ENCODE assay signal across 10 cellular contexts in the genomic region with DNA sequence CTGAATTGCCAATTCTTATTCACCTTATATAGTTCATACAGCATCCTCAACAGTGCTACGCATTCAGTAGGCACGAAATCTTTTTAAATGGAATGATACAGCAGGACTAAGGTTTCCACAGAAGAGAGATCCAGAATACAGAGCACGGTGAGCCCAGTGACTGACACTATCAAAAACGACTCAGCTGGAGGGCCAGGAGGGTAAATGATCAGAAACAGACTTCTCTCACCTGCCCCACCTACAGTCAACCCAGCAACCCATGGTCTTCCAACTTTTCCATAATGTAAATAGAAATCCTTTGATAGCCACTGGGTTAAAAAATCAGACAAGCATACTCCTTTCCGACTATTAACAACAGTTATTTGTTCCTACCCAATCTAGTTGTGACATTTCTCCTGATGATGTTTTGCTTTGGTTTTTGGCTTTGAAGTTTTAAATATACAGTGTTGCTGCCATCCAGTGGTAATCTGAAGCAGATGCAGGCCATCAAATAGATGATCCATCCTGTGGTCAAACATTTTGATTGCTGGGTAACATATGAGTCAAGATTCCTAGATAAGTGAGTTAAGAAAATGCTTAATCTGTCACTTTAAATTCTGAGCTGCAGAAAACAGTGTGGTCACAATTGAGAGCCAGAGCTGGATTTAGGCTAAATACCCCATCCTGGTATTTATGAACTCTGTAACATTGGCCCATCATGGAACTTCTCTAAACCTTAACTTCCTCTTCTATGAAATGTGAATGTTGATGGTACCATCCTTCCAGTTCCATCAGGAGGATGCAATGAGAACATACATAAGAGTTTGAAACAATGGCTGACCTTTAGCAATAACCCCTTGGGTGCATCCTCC. TPM values are rescaled to one million over a fixed set of nuclear protein-coding genes. Genes with fewer than 3 reads are reported as not detected.
DNase-seq lines count a peak whose midpoint lies in the region; ATAC-seq, FAIRE-seq and TF ChIP-seq lines count a peak whose summit lies in the region.
"Had no signal": no experiment of that assay in that cellular context is flagged by ENCODE, and none has a peak within 500 bp of the region (broad histone marks: within the 10 kb centered on the region; RNA-seq: fewer than 3 reads in every experiment).

No MANE protein-coding gene starts in this region.

- TF ChIP-seq CTCF in Calu3 (IDR thresholded peaks at IDR 0.05; ENCODE audit: unreplicated experiment) = peak; percentile 49
- peak; percentile 82 for TF ChIP-seq CTCF in LNCaP clone FGC (IDR thresholded peaks at IDR 0.05; ENCODE audit: control insufficient read depth, extremely low read depth, insufficient read depth)
- peak; percentile 68 for TF ChIP-seq CTCF in Panc1 (IDR thresholded peaks at IDR 0.05)
- peak; percentile 56 to 63 for TF ChIP-seq CTCF in endothelial cell of umbilical vein (IDR thresholded peaks at IDR 0.05; ENCODE audit: extremely low read depth in 1 of 2, insufficient read depth in 1 of 2, low read depth in 1 of 2, low read length in 2 of 2)
- peak; percentile 51 for TF ChIP-seq CTCF in natural killer cell (IDR thresholded peaks at IDR 0.05)

- no peaks in the 10 kb centered on the region for H3K9me1 ChIP-seq in endothelial cell of umbilical vein (replicated peaks; ENCODE audit: control insufficient read depth, extremely low read depth, insufficient read depth, low read length)

- peak; percentile 87 for FAIRE-seq in endothelial cell of umbilical vein (lab: Jason Lieb, UNC)

- no peaks in the 10 kb centered on the region for H3K27me3 Mint-ChIP-seq in Calu3 (ENCODE audit: unreplicated experiment)
- peaks cover 0 to 3% of the 10 kb centered on the region in 2 donors for H3K27me3 Mint-ChIP-seq in natural killer cell (ENCODE audit: low read depth in 2 of 2)

- no peak overlapping the region for H2AFZ ChIP-seq in endothelial cell of umbilical vein (ENCODE audit: low read depth, low read length)

- intact Hi-C loops in Calu3 (cut with micrococcal nuclease; ENCODE audit: unreplicated experiment) = loop anchor here (1.0 to 5.0 kb wide), 4 partner anchors 102 to 1113 kb away; no protein-coding TSS in a partner anchor
- intact Hi-C loops in Panc1 (cut with micrococcal nuclease; ENCODE audit: unreplicated experiment) = loop anchor here (1.0 to 10.0 kb wide), 3 partner anchors 102 to 1114 kb away; partner anchors contain the start of gene KCNH5
- intact Hi-C loops in endothelial cell of umbilical vein (cut with micrococcal nuclease) = loop anchor here (1.0 to 5.0 kb wide), 3 partner anchors 72 to 234 kb away; partner anchors contain the start of gene RHOJ
- intact Hi-C loops in natural killer cell (cut with micrococcal nuclease) = no loop called here

- no peak overlapping the region for H3K27ac ChIP-seq in Panc1 (ENCODE audit: low read length)
- H3K27ac ChIP-seq in endothelial cell of umbilical vein (ENCODE audit: insufficient read depth, low read depth, low read length) = no peak overlapping the region
- H3K27ac ChIP-seq: SJSA1 had no signal

- BruUV-seq in Calu3 (replicated peaks; lab: Mats Ljungman, UMichigan) (no TSS peak), Panc1 (replicated peaks; lab: Mats Ljungman, UMichigan) (no TSS peak), endothelial cell of umbilical vein (replicated peaks; lab: Mats Ljungman, UMichigan) (no TSS peak)

- H3K4me3 Mint-ChIP-seq in Calu3 (ENCODE audit: low read depth, unreplicated experiment) = no peak overlapping the region
- no peak overlapping the region for H3K4me3 Mint-ChIP-seq in natural killer cell
- H3K4me3 Mint-ChIP-seq: naive B cell had no signal

- CTCF ChIA-PET in Calu3 (lab: Charles Lee) (interaction anchor here (0.7 to 1.5 kb wide), 4 partner anchors 15 to 102 kb away, joined by 3 to 7 read pairs (median 4); partner anchors contain the start of gene RHOJ), Panc1 (lab: Charles Lee) (no interaction called here), endothelial cell of umbilical vein (lab: Charles Lee) (interaction anchor here (0.6 to 4.8 kb wide), 11 partner anchors 15 to 441 kb away, joined by 3 to 70 read pairs (median 4); partner anchors contain the start of gene RHOJ)

- H3K9ac ChIP-seq in endothelial cell of umbilical vein (replicated peaks; ENCODE audit: extremely low read depth, insufficient read depth, low read length) = no peak overlapping the region

- no peak overlapping the region for H3K4me3 ChIP-seq in LNCaP clone FGC (ENCODE audit: low read depth, low read length)
- no peak overlapping the region for H3K4me3 ChIP-seq in Panc1 (ENCODE audit: low read depth in 2 of 2, low read length in 2 of 2)
- no peak overlapping the region for H3K4me3 ChIP-seq in endothelial cell of umbilical vein (replicated peaks in 1 of 3; ENCODE audit: insufficient read depth in 1 of 3, low read depth in 1 of 3, low read length in 3 of 3)
- H3K4me3 ChIP-seq: SJSA1 had no signal

- DNase-seq in Calu3 (peak; percentile 12), LNCaP clone FGC (ENCODE audit: low read depth) (peak; percentile 21), Panc1 (ENCODE audit: low read depth, low spot score) (peak; percentile 25), endothelial cell of umbilical vein (ENCODE audit: low read depth, low spot score) (peak; percentile 64), natural killer cell (no peak)
- no peak for DNase-seq in effector CD4-positive, alpha-beta T cell
- DNase-seq: naive B cell had no signal

- H3K27ac Mint-ChIP-seq in Calu3 (ENCODE audit: unreplicated experiment) (no peak overlapping the region), natural killer cell (no peak overlapping the region)
- H3K27ac Mint-ChIP-seq: naive B cell had no signal

- no peaks in the 10 kb centered on the region for H3K4me1 ChIP-seq in Panc1 (ENCODE audit: control insufficient read depth, insufficient read depth, low read length)
- peaks cover 3% of the 10 kb centered on the region for H3K4me1 ChIP-seq in endothelial cell of umbilical vein (ENCODE audit: control insufficient read depth, extremely low read depth, insufficient read depth, low read length)
- H3K4me1 ChIP-seq: SJSA1 had no signal

- no peak for TF ChIP-seq POLR2A in endothelial cell of umbilical vein (IDR thresholded peaks at IDR 0.05; ENCODE audit: low read depth, low read length)

- POLR2A ChIA-PET in Panc1 (lab: Charles Lee) (no interaction called here), endothelial cell of umbilical vein (lab: Charles Lee) (no interaction called here)

- ATAC-seq in GM19395 (IDR thresholded peaks at IDR 0.05; ENCODE audit: unreplicated experiment) (peak; percentile 80), Panc1 (no peak), natural killer cell (peak in 1 of 3 donors; percentile 58), HG02852 (IDR thresholded peaks at IDR 0.05; ENCODE audit: unreplicated experiment) (no peak)

- H3K4me1 Mint-ChIP-seq in Calu3 (ENCODE audit: low read depth, unreplicated experiment) (no peaks in the 10 kb centered on the region), natural killer cell (no peaks in the 10 kb centered on the region)
- H3K4me1 Mint-ChIP-seq: naive B cell had no signal

- in situ Hi-C loops in Panc1 (cut with HindIII; ENCODE audit: low pct_unique_long_range_greater_than_20kb, low sequenced_read_pairs) = no loop called here

- no peaks in the 10 kb centered on the region for H4K20me1 ChIP-seq in endothelial cell of umbilical vein (replicated peaks; ENCODE audit: control insufficient read depth, extremely low read depth, insufficient read depth, low read length)

- no peak overlapping the region for H3K4me2 ChIP-seq in endothelial cell of umbilical vein (ENCODE audit: insufficient read depth, low read length)

- H3K27me3 ChIP-seq in Panc1 (ENCODE audit: control insufficient read depth, insufficient read depth, low read length) = no peaks in the 10 kb centered on the region
- H3K27me3 ChIP-seq in endothelial cell of umbilical vein (ENCODE audit: control insufficient read depth in 2 of 2, insufficient read depth in 2 of 2, low read length in 2 of 2) = no peaks in the 10 kb centered on the region
- H3K27me3 ChIP-seq: SJSA1 had no signal

- H3K79me2 ChIP-seq in endothelial cell of umbilical vein (ENCODE audit: control insufficient read depth, insufficient read depth, low read length) = peaks cover 58% of the 10 kb centered on the region

- H3K36me3 ChIP-seq in Panc1 (ENCODE audit: control insufficient read depth, insufficient read depth, low read length) (no peaks in the 10 kb centered on the region), endothelial cell of umbilical vein (ENCODE audit: control insufficient read depth in 2 of 2, extremely low read depth in 1 of 2, insufficient read depth in 2 of 2, low read length in 2 of 2) (peaks cover 23 to 30% of the 10 kb centered on the region in 2 experiments)
- H3K36me3 ChIP-seq: SJSA1 had no signal

- no peaks in the 10 kb centered on the region for H3K36me3 Mint-ChIP-seq in Calu3 (ENCODE audit: insufficient read depth, unreplicated experiment)
- H3K36me3 Mint-ChIP-seq in natural killer cell = no peaks in the 10 kb centered on the region
- H3K36me3 Mint-ChIP-seq: naive B cell had no signal

- H3K9me3 Mint-ChIP-seq in Calu3 (ENCODE audit: low read depth, unreplicated experiment) (no peaks in the 10 kb centered on the region), natural killer cell (no peaks in the 10 kb centered on the region)
- H3K9me3 Mint-ChIP-seq: naive B cell had no signal

- dilution Hi-C loops in endothelial cell of umbilical vein (cut with MboI; ENCODE audit: extremely low pct_ligation_motif_present, low sequenced_read_pairs) = no loop called here

- H3K9me3 ChIP-seq in Panc1 (ENCODE audit: control insufficient read depth, insufficient read depth, low read depth, low read length) (no peaks in the 10 kb centered on the region), endothelial cell of umbilical vein (replicated peaks; ENCODE audit: control insufficient read depth, insufficient read depth, low read length) (no peaks in the 10 kb centered on the region)
- H3K9me3 ChIP-seq: SJSA1 had no signal

TF ChIP-seq in endothelial cell of umbilical vein, 7 proteins besides CTCF, POLR2A, EP300 and RAD21:
- TF ChIP-seq JUN (IDR thresholded peaks at IDR 0.05; ENCODE audit: borderline replicate concordance, insufficient read depth, insufficient read length, low read depth) = peak; percentile 16
- TF ChIP-seq FOS (IDR thresholded peaks at IDR 0.05; ENCODE audit: borderline replicate concordance, insufficient read depth, low read length) = no peak
- peak; percentile 66 for TF ChIP-seq GATA2 (IDR thresholded peaks at IDR 0.05; ENCODE audit: insufficient read depth, insufficient read length, low read depth, low read length)

RNA-seq across cellular contexts. Expression of gene GPHB5, which starts 42.0 kb away (rescaled TPM):
- not detected in 2 replicates for total RNA-seq in Calu3 (2022)
- not detected for total RNA-seq in Panc1 (2021; ENCODE audit: unreplicated experiment)
- not detected for polyA plus RNA-seq in Panc1 (2012; ENCODE audit: insufficient read length)
- not detected in 2 replicates for total RNA-seq in endothelial cell of umbilical vein
- polyA plus RNA-seq in endothelial cell of umbilical vein = not detected in 2 replicates
- polyA plus RNA-seq in endothelial cell of umbilical vein (2011; cell fraction: cytosol; rRNA removed) = not detected in 2 replicates
- not detected in 2 replicates for polyA plus RNA-seq in endothelial cell of umbilical vein (2011; cell fraction: nucleus; rRNA removed)
- not detected in 2 replicates for polyA plus RNA-seq in endothelial cell of umbilical vein (2012)
- not detected in 2 replicates for polyA minus RNA-seq in endothelial cell of umbilical vein
- polyA minus RNA-seq in endothelial cell of umbilical vein (2011; cell fraction: cytosol; rRNA and poly(A)+ RNA removed) = not detected
- polyA minus RNA-seq in endothelial cell of umbilical vein (2011; cell fraction: nucleus; rRNA and poly(A)+ RNA removed) = not detected in 2 replicates
- not detected for total RNA-seq in natural killer cell
- total RNA-seq: SJSA1 had no signal

Comparison
In these comparisons a context has a peak if more than half of its experiments do, and no peak if none do; other contexts are left out.
1. DNase-seq: peak in Calu3 (single experiment), LNCaP clone FGC (single experiment), Panc1 (single experiment) and endothelial cell of umbilical vein (single experiment); none in natural killer cell (single experiment) and effector CD4-positive, alpha-beta T cell (single experiment).
2. Peak in every context shown above with its lines, with median percentiles within 50 percentile points of each other: CTCF ChIP-seq.